In the genomic region with DNA sequence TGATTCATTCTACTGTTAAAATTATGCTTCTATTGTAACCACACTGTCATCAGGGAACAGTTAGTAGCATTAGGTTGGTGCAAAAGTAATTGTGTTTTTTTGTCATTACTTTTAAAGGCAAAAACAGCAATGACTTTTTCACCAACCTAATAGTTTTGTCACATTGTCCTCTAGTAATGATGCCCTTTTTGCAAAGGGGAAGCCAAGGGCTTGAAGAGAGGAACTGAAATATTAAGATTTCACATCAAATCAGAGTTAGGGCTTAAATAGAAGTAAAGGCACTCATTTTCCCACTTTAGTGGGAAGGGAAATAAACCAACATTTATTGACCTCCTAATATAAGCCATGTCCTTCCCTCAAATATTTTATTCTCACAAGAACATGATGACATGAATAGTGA, we compare ENCODE assay signal across 10 cellular contexts.
"Had no signal": no experiment of that assay in that cellular context is flagged by ENCODE, and none has a peak within 500 bp of the region (broad histone marks: within the 10 kb centered on the region; RNA-seq: fewer than 3 reads in every experiment).

No MANE protein-coding gene starts in this region.

- H3K4me2 ChIP-seq: GM23338 had no signal

- DNase-seq: GM23248, GOT3, H7, H9, HFFc6 had no signal

- H3K27ac Mint-ChIP-seq: GM23338, HFFc6 had no signal

- H3K9ac ChIP-seq: GM23248 had no signal

- H3K9me3 Mint-ChIP-seq: GM23338 had no signal

- FAIRE-seq: H1, H54 had no signal

- H3K4me3 ChIP-seq: GM23248, GM23338, HAP-1 had no signal

- H3K36me3 ChIP-seq: HAP-1 had no signal

- H3K27ac ChIP-seq: GM23248 had no signal

- H2AFZ ChIP-seq: GM23248, GM23338 had no signal

- H3K4me1 ChIP-seq: HAP-1 had no signal

- H3K4me3 Mint-ChIP-seq: GM23338, H9, HFFc6 had no signal

- ATAC-seq: GM23338, HCT116 had no signal

- H3K9me3 ChIP-seq: HAP-1 had no signal
